In the genomic region with DNA sequence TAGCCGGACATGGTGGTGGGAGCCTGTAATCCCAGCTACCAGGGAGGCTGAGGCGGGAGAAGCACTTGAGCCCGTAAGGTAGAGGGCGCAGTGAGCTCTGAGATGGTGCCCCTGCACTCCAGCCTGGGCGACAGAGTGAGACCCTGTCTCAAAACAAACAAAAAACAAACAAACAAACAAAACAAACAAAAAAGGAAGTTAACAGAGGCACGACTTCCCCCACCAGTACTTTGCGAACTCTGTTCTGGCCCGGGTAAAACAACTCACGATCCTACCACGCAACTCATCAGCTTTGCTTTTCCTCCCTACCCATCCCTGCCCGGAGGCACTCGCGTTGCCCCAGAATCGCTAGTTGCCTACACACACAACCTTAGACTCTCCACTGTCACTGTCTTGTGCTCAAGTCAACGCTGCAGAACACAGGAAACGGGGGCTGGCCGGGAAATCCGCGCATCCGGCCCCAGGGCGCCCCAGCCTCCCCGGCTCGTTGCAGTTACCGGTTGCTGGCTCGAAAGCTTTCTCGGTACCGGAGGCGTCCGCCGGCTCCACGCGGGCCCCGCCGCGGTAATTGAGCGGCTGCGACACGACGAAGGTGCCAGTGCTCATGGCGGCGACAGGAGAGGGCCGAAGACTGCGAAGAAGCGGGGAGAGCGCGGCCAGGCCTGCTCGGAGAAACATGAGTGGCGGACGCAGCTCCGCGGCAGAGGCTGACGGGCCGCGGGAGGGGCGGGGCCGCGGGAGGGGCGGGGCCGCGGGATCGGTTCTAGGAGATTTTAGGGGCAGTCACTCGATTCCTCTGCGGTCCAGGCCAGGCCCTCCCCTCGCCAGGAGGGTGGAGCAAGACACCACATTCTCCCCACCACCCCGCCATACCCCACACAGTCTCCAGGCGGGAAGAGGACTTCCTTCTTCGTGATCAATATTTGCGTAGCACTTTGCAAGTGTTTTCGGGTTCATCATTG, we compare ENCODE assay signal across 2 cellular contexts.
A peak's percentile ranks its signal among the peaks of the same experiment; 100 is the strongest.
TF ChIP-seq lines count a peak whose summit lies in the region.

A gene (minus strand): TSS at position 682 of the 962 bp plus-strand sequence. CDS start 4 bp downstream, at position 678.

TF ChIP-seq in IMR-90, 13 proteins besides CTCF, POLR2A, EP300 and RAD21:
- TF ChIP-seq, protein P1, sequence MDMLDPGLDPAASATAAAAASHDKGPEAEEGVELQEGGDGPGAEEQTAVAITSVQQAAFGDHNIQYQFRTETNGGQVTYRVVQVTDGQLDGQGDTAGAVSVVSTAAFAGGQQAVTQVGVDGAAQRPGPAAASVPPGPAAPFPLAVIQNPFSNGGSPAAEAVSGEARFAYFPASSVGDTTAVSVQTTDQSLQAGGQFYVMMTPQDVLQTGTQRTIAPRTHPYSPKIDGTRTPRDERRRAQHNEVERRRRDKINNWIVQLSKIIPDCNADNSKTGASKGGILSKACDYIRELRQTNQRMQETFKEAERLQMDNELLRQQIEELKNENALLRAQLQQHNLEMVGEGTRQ (IDR thresholded peaks at IDR 0.05; ENCODE audit: low read depth, low read length): no peak
- TF ChIP-seq SMC3 (IDR thresholded peaks at IDR 0.05; ENCODE audit: low read depth, low read length) (no peak), CHD1 (IDR thresholded peaks at IDR 0.05; ENCODE audit: low read depth, low read length) (no peak), BHLHE40 (IDR thresholded peaks at IDR 0.05; ENCODE audit: low read depth, low read length) (no peak), RCOR1 (IDR thresholded peaks at IDR 0.05; ENCODE audit: insufficient replicate concordance, low read length) (no peak), CEBPB (IDR thresholded peaks at IDR 0.05; ENCODE audit: low read depth, low read length) (no peak), MAZ (IDR thresholded peaks at IDR 0.05; ENCODE audit: borderline replicate concordance, low read depth, low read length) (no peak; the same call in 1 of the 2 replicates), NFE2L2 (IDR thresholded peaks at IDR 0.05; ENCODE audit: low read depth, low read length) (no peak), FOS (IDR thresholded peaks at IDR 0.05; ENCODE audit: low read depth, low read length) (no peak), MXI1 (IDR thresholded peaks at IDR 0.05; ENCODE audit: borderline replicate concordance, low read depth, low read length) (no peak), MAFK (IDR thresholded peaks at IDR 0.05; ENCODE audit: low read depth, low read length) (no peak), RFX5 (IDR thresholded peaks at IDR 0.05; ENCODE audit: low read depth, low read length) (no peak)
- TF ChIP-seq, protein P2, sequence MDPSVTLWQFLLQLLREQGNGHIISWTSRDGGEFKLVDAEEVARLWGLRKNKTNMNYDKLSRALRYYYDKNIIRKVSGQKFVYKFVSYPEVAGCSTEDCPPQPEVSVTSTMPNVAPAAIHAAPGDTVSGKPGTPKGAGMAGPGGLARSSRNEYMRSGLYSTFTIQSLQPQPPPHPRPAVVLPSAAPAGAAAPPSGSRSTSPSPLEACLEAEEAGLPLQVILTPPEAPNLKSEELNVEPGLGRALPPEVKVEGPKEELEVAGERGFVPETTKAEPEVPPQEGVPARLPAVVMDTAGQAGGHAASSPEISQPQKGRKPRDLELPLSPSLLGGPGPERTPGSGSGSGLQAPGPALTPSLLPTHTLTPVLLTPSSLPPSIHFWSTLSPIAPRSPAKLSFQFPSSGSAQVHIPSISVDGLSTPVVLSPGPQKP (IDR thresholded peaks at IDR 0.05; ENCODE audit: borderline replicate concordance, low read depth, low read length): no peak

TF ChIP-seq in endothelial cell of umbilical vein, 7 proteins besides CTCF, POLR2A, EP300 and RAD21:
- TF ChIP-seq POLR2AphosphoS5 (IDR thresholded peaks at IDR 0.05; ENCODE audit: insufficient read depth, low read depth, low read length): peak; percentile 62
- TF ChIP-seq GATA2 (IDR thresholded peaks at IDR 0.05; ENCODE audit: insufficient read depth, insufficient read length, low read depth, low read length): no peak
